In the genomic region with DNA sequence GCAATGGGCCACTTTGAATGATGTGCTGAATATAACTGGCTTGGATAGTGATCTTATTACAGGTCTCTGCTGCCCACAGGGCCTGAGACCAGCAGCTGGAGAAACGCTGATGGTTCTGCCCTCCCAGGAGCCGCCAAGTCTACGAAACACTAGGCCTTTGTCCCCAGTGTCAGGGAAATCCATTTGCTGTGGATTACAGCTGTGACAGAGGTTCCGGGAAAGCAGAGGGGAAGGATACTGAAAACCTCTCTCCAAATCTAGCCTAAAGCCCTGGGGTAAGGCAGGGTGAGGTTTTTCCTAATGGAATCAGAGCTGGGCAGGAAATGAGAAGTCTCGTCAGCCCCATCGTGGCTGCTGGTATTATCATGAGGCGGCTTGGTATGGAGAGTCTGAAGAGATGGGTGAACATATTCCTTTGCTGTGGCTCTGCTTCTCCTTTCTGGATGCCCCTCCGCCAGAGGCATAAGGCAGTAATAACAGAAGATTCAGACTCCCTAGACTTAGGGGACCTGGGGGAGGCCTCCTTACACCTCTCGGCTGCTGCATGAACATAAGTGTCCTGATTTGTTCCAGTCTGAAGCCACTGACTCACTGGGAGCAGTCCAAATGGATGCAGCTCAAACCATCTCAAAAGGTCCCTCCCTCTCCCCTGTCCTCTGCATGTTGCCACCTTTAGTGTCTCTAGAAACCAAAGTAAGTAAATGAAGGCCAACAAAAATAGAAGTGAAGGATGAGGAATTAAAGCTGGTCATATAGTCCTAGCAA, we compare ENCODE assay signal across 11 cellular contexts. TPM values are rescaled to one million over a fixed set of nuclear protein-coding genes. Genes with fewer than 3 reads are reported as not detected.
A peak's percentile ranks its signal among the peaks of the same experiment; 100 is the strongest.
DNase-seq lines count a peak whose midpoint lies in the region; ATAC-seq lines count a peak whose summit lies in the region.
"Had no signal": no experiment of that assay in that cellular context is flagged by ENCODE, and none has a peak within 500 bp of the region (broad histone marks: within the 10 kb centered on the region; RNA-seq: fewer than 3 reads in every experiment).

No MANE protein-coding gene starts in this region.

- ATAC-seq in HG02973 (IDR thresholded peaks at IDR 0.05; ENCODE audit: unreplicated experiment) = no peak
- ATAC-seq: activated T-cell treated with anti-CD3 and anti-CD28 coated beads, Interleukin-2, amount 50 U/mL, for 72 hours had no signal

- intact Hi-C loops in head of caudate nucleus (cut with DNase I) = no loop called here

- in situ Hi-C loops in SK-MEL-5 (cut with HindIII; ENCODE audit: low pct_unique_long_range_greater_than_20kb, low sequenced_read_pairs) = no loop called here

- peak; percentile 88 for DNase-seq in Ammon's horn (ENCODE audit: low spot score)
- DNase-seq in SK-MEL-5 (ENCODE audit: low read depth, low spot score) = peak; percentile 70
- peak in 40 of 42 donors; percentile 57 to 91 (median 78) for DNase-seq in head of caudate nucleus
- DNase-seq in nucleus accumbens (lab: John Stamatoyannopoulos, UW) = peak in 42 of 56 donors; percentile 28 to 83 (median 68)
- no peak for DNase-seq in dermis blood vessel endothelial cell
- no peak for DNase-seq in NCI-H2107 treated with DMSO at 0.1 percent for 48 hours (lab: John Stamatoyannopoulos, UW; ENCODE audit: unreplicated experiment)
- no peak for DNase-seq in SW 1271 (lab: John Stamatoyannopoulos, UW)
- DNase-seq: activated CD4-positive, alpha-beta T cell treated with anti-CD3 and anti-CD28 coated beads for 1 hour; activated T-cell treated with anti-CD3 and anti-CD28 coated beads, Interleukin-2, amount 50 U/mL, for 72 hours; brain microvascular endothelial cell had no signal

RNA-seq across cellular contexts. Expression of a gene that starts 48.1 kb away (rescaled TPM):
- 61.2 and 61.7 TPM in 2 replicates for total RNA-seq in SK-MEL-5 (2014; rRNA removed; shearing (Covaris generic))
- polyA plus RNA-seq in SK-MEL-5 (2015; cell fraction: cytosol; rRNA removed) = 96.0 and 130 TPM in 2 replicates
- 49.0 and 70.1 TPM in 2 replicates for polyA plus RNA-seq in SK-MEL-5 (2015; cell fraction: nucleus; rRNA removed)
- total RNA-seq in dermis blood vessel endothelial cell = 88.5 and 144 TPM in 2 replicates

Comparison
In these comparisons a context has a peak if more than half of its experiments do, and no peak if none do; other contexts are left out.
1. DNase-seq: peak in Ammon's horn (single experiment), SK-MEL-5 (single experiment), head of caudate nucleus (40 of 42) and nucleus accumbens (42 of 56); none in dermis blood vessel endothelial cell (single experiment), NCI-H2107 treated with DMSO at 0.1 percent for 48 hours (single experiment) and SW 1271 (0 of 2).